ENCODE assay signal across 32 cellular contexts in the genomic region with DNA sequence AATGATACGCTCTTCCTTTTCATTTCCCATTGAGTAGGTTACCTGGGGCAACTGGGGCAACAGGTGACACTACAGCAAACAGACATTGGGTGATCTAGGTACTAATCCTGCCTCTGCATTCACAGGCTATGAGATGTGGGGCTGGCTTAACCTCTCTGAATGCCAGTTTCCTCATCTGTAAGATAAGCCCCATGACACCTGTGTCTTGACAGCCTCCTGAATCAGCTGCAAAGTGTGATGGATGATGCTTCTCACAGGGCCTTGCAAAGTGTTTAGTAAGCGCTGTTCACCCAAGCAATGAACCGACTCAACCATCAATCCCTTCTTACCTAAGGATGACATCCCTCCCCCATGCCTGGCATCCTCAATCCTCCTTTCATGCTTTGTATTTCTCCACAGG.
"Had no signal": no experiment of that assay in that cellular context is flagged by ENCODE, and none has a peak within 500 bp of the region (broad histone marks: within the 10 kb centered on the region; RNA-seq: fewer than 3 reads in every experiment).

No MANE protein-coding gene starts in this region.

- H3K4me1 Mint-ChIP-seq: activated CD4-positive, alpha-beta T cell treated with anti-CD3 and anti-CD28 coated beads for 36 hours; activated CD4-positive, alpha-beta T cell treated with anti-CD3 and anti-CD28 coated beads, Interleukin-2, amount 10 ng/mL, durations not matched to agents 24 days and 14 days; activated CD8-positive, alpha-beta memory T cell treated with anti-CD3 and anti-CD28 coated beads, Interleukin-2, amount 10 ng/mL, durations not matched to agents 7 days and 5 days; central memory CD8-positive, alpha-beta T cell; endodermal cell had no signal

- H3K4me3 Mint-ChIP-seq: activated CD4-positive, alpha-beta memory T cell treated with anti-CD3 and anti-CD28 coated beads for 36 hours; activated CD4-positive, alpha-beta T cell treated with anti-CD3 and anti-CD28 coated beads for 36 hours; activated CD4-positive, alpha-beta T cell treated with anti-CD3 and anti-CD28 coated beads, Interleukin-2, amount 10 ng/mL, durations not matched to agents 24 days and 14 days; activated CD8-positive, alpha-beta memory T cell treated with anti-CD3 and anti-CD28 coated beads, Interleukin-2, amount 10 ng/mL, durations not matched to agents 7 days and 5 days; activated CD8-positive, alpha-beta T cell treated with anti-CD3 and anti-CD28 coated beads, Interleukin-2, amount 10 ng/mL, durations not matched to agents 7 days and 5 days; activated naive CD8-positive, alpha-beta T cell; activated T-cell treated with anti-CD3 and anti-CD28 coated beads, Interleukin-2, amount 50 U/mL, for 24 hours; activated T-helper 17 cell treated with anti-CD3 and anti-CD28 coated beads, Interleukin-2, amount 50 U/mL, for 72 hours; central memory CD8-positive, alpha-beta T cell; dendritic cell treated with granulocyte-macrophage colony-stimulating factor and Interleukin-4, amounts not matched to agents 40 ng/mL and 50 ng/mL, for 4 days; endodermal cell; T-helper 17 cell; T-helper 2 cell treated with Interferon-gamma antibody and Interleukin-4, amounts not matched to agents 5 μg/mL and 100 μg/mL, for 36 hours had no signal

- H3K4me3 ChIP-seq: coronary artery, dorsolateral prefrontal cortex, esophagus squamous epithelium, gastroesophageal sphincter, heart right ventricle had no signal

- ATAC-seq: activated CD4-positive, alpha-beta T cell treated with anti-CD3 and anti-CD28 coated beads for 36 hours; activated CD8-positive, alpha-beta memory T cell treated with anti-CD3 and anti-CD28 coated beads, Interleukin-2, amount 10 ng/mL, durations not matched to agents 7 days and 5 days; activated CD8-positive, alpha-beta T cell treated with anti-CD3 and anti-CD28 coated beads, Interleukin-2, amount 10 ng/mL, durations not matched to agents 7 days and 5 days; activated T-helper 17 cell treated with anti-CD3 and anti-CD28 coated beads, Interleukin-2, amount 50 U/mL, for 72 hours; gastroesophageal sphincter; heart right ventricle; T-helper 17 cell had no signal

- DNase-seq: activated CD4-positive, alpha-beta memory T cell treated with anti-CD3 and anti-CD28 coated beads for 36 hours; activated CD4-positive, alpha-beta T cell treated with anti-CD3 and anti-CD28 coated beads for 36 hours; activated CD4-positive, alpha-beta T cell treated with anti-CD3 and anti-CD28 coated beads, Interleukin-2, amount 10 ng/mL, durations not matched to agents 24 days and 14 days; activated CD4-positive, CD25-positive, alpha-beta regulatory T cell; activated CD4-positive, CD25-positive, alpha-beta regulatory T cell treated with anti-CD3 and anti-CD28 coated beads, Interleukin-2, amount 50 U/mL, for 72 hours; activated CD8-positive, alpha-beta memory T cell treated with anti-CD3 and anti-CD28 coated beads, Interleukin-2, amount 10 ng/mL, durations not matched to agents 7 days and 5 days; activated CD8-positive, alpha-beta memory T cell treated with anti-CD3 and anti-CD28 coated beads, Interleukin-2, amount 50 U/mL, for 4 hours; activated CD8-positive, alpha-beta T cell treated with anti-CD3 and anti-CD28 coated beads, Interleukin-2, amount 10 ng/mL, durations not matched to agents 7 days and 5 days; activated effector memory CD4-positive, alpha-beta T cell treated with Interleukin-2 at 50 U/mL for 16 hours; activated gamma-delta T cell treated with Interleukin-2 at 50 U/mL for 16 hours; activated naive CD4-positive, alpha-beta T cell treated with anti-CD3 and anti-CD28 coated beads, Interleukin-2, amount 50 U/mL, for 16 hours; activated naive CD4-positive, alpha-beta T cell treated with Interleukin-2 at 50 U/mL for 16 hours; activated T-cell treated with anti-CD3 and anti-CD28 coated beads, Interleukin-2, amount 50 U/mL, for 24 hours; amniotic stem cell; anterior cingulate cortex; brain microvascular endothelial cell; dorsolateral prefrontal cortex; effector memory CD4-positive, alpha-beta T cell; endodermal cell; esophagus squamous epithelium; foreskin melanocyte; heart right ventricle; T-helper 1 cell; T-helper 17 cell; T1000 had no signal

- H3K27me3 Mint-ChIP-seq: activated CD4-positive, alpha-beta memory T cell treated with anti-CD3 and anti-CD28 coated beads for 36 hours; activated CD4-positive, alpha-beta T cell treated with anti-CD3 and anti-CD28 coated beads for 36 hours; activated CD4-positive, alpha-beta T cell treated with anti-CD3 and anti-CD28 coated beads, Interleukin-2, amount 10 ng/mL, durations not matched to agents 24 days and 14 days; activated CD8-positive, alpha-beta memory T cell treated with anti-CD3 and anti-CD28 coated beads, Interleukin-2, amount 10 ng/mL, durations not matched to agents 7 days and 5 days; activated naive CD8-positive, alpha-beta T cell; activated T-cell treated with anti-CD3 and anti-CD28 coated beads, Interleukin-2, amount 50 U/mL, for 24 hours; activated T-helper 17 cell treated with anti-CD3 and anti-CD28 coated beads, Interleukin-2, amount 50 U/mL, for 72 hours; central memory CD8-positive, alpha-beta T cell; dendritic cell treated with granulocyte-macrophage colony-stimulating factor and Interleukin-4, amounts not matched to agents 40 ng/mL and 50 ng/mL, for 4 days; T-helper 17 cell had no signal

- H3K36me3 Mint-ChIP-seq: activated CD8-positive, alpha-beta memory T cell treated with anti-CD3 and anti-CD28 coated beads, Interleukin-2, amount 10 ng/mL, durations not matched to agents 7 days and 5 days had no signal

- H3K9me3 ChIP-seq: esophagus squamous epithelium, gastroesophageal sphincter, heart right ventricle had no signal

- H3K27me3 ChIP-seq: brain microvascular endothelial cell, dorsolateral prefrontal cortex, esophagus squamous epithelium, gastroesophageal sphincter, heart right ventricle had no signal

- H3K27ac ChIP-seq: brain microvascular endothelial cell, coronary artery, dorsolateral prefrontal cortex, esophagus squamous epithelium, gastroesophageal sphincter, heart right ventricle had no signal

- H3K36me3 ChIP-seq: brain microvascular endothelial cell, esophagus squamous epithelium, heart right ventricle had no signal

- H3K27ac Mint-ChIP-seq: activated CD4-positive, alpha-beta memory T cell treated with anti-CD3 and anti-CD28 coated beads for 36 hours; activated CD4-positive, alpha-beta T cell treated with anti-CD3 and anti-CD28 coated beads for 36 hours; activated CD4-positive, alpha-beta T cell treated with anti-CD3 and anti-CD28 coated beads, Interleukin-2, amount 10 ng/mL, durations not matched to agents 24 days and 14 days; activated CD8-positive, alpha-beta memory T cell treated with anti-CD3 and anti-CD28 coated beads, Interleukin-2, amount 10 ng/mL, durations not matched to agents 7 days and 5 days; activated CD8-positive, alpha-beta T cell treated with anti-CD3 and anti-CD28 coated beads, Interleukin-2, amount 10 ng/mL, durations not matched to agents 7 days and 5 days; activated naive CD8-positive, alpha-beta T cell; activated T-cell treated with anti-CD3 and anti-CD28 coated beads, Interleukin-2, amount 50 U/mL, for 24 hours; activated T-helper 17 cell treated with anti-CD3 and anti-CD28 coated beads, Interleukin-2, amount 50 U/mL, for 72 hours; dendritic cell treated with granulocyte-macrophage colony-stimulating factor and Interleukin-4, amounts not matched to agents 40 ng/mL and 50 ng/mL, for 4 days; endodermal cell; T-helper 17 cell; T-helper 2 cell treated with Interferon-gamma antibody and Interleukin-4, amounts not matched to agents 5 μg/mL and 100 μg/mL, for 36 hours had no signal

- H3K4me1 ChIP-seq: esophagus squamous epithelium, gastroesophageal sphincter, heart right ventricle had no signal

- H3K9me3 Mint-ChIP-seq: activated CD4-positive, alpha-beta memory T cell treated with anti-CD3 and anti-CD28 coated beads for 36 hours; activated CD4-positive, alpha-beta T cell treated with anti-CD3 and anti-CD28 coated beads, Interleukin-2, amount 10 ng/mL, durations not matched to agents 24 days and 14 days; activated T-cell treated with anti-CD3 and anti-CD28 coated beads, Interleukin-2, amount 50 U/mL, for 24 hours; activated T-helper 17 cell treated with anti-CD3 and anti-CD28 coated beads, Interleukin-2, amount 50 U/mL, for 72 hours; central memory CD8-positive, alpha-beta T cell; dendritic cell treated with granulocyte-macrophage colony-stimulating factor and Interleukin-4, amounts not matched to agents 40 ng/mL and 50 ng/mL, for 4 days; endodermal cell; T-helper 2 cell treated with Interferon-gamma antibody and Interleukin-4, amounts not matched to agents 5 μg/mL and 100 μg/mL, for 36 hours had no signal
